Comparison of ENCODE assay signal across 8 cellular contexts in the genomic region with DNA sequence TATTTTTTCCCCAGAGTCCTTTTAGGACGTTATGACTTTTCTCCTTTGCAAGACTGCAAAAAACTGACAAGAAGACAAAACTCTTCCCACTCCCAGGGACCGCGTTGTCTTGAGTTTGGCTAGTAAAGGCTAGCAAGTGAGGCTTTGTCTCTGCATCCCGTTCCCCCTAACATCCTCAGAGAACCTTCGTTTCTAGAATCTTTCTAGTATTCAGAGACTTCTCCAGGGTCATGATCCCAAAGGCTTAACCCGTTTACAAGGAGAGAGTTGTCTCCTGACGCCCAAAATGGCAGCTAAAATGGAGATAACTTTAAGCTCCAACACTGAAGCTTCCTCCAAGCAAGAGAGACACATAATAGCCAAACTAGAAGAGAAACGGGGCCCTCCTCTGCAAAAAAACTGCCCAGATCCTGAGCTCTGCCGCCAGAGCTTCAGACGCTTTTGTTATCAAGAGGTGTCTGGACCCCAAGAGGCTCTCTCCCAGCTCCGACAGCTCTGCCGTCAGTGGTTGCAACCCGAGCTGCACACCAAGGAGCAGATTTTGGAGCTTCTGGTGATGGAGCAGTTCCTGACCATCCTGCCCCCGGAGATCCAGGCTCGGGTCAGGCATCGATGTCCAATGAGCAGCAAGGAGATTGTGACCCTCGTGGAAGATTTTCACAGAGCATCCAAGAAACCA. TPM values are rescaled to one million over a fixed set of nuclear protein-coding genes. Genes with fewer than 3 reads are reported as not detected.
DNase-seq lines count a peak whose midpoint lies in the region; ATAC-seq and TF ChIP-seq lines count a peak whose summit lies in the region.

No MANE protein-coding gene starts in this region.

- H3K4me1 ChIP-seq in adipocyte (ENCODE audit: control insufficient read depth, insufficient read depth, low read length) (peaks cover 11% of the 10 kb centered on the region), suprapubic skin (peaks cover 16% of the 10 kb centered on the region)

- peak overlapping the region; percentile 99 for H3K4me3 ChIP-seq in adipocyte (ENCODE audit: low read length)
- peak overlapping the region; percentile 95 for H3K4me3 ChIP-seq in kidney epithelial cell (ENCODE audit: low read depth, low read length)
- peak overlapping the region; percentile 95 for H3K4me3 ChIP-seq in suprapubic skin

- peaks cover 34% of the 10 kb centered on the region for H3K9me3 ChIP-seq in adipocyte (ENCODE audit: control insufficient read depth, low read length)
- H3K9me3 ChIP-seq in suprapubic skin: peaks cover 23% of the 10 kb centered on the region

- peak overlapping the region; percentile 87 for H3K27ac ChIP-seq in suprapubic skin

- TF ChIP-seq POLR2A in suprapubic skin (IDR thresholded peaks at IDR 0.05): no peak

- no peak for TF ChIP-seq EP300 in suprapubic skin (IDR thresholded peaks at IDR 0.05)

- no peak for TF ChIP-seq CTCF in kidney epithelial cell (IDR thresholded peaks at IDR 0.05; ENCODE audit: insufficient read depth, low read length, poor library complexity, severe bottlenecking)
- TF ChIP-seq CTCF in suprapubic skin (IDR thresholded peaks at IDR 0.05): no peak
- no peak for TF ChIP-seq CTCF in GM20000 (IDR thresholded peaks at IDR 0.05; ENCODE audit: extremely low read depth, missing control alignments)

- peak overlapping the region; percentile 96 for H3K9ac ChIP-seq in adipocyte (ENCODE audit: low read length)

- DNase-seq in DMS114 treated with DMSO at 0.1 percent for 48 hours (lab: John Stamatoyannopoulos, UW; ENCODE audit: unreplicated experiment) (peak; percentile 11), HuH-7 (ENCODE audit: low spot score) (peak; percentile 11), adipocyte (ENCODE audit: low read depth) (peak; percentile 31), kidney epithelial cell (ENCODE audit: low read depth) (no peak), suprapubic skin (ENCODE audit: low spot score in 2 of 2) (no peak), dedifferentiated amniotic fluid mesenchymal stem cell (ENCODE audit: extremely low spot score) (no peak), GM20000 (ENCODE audit: low spot score) (no peak)

- H3K27me3 ChIP-seq in adipocyte (replicated peaks; ENCODE audit: control insufficient read depth, insufficient read depth, low read length) (no peaks in the 10 kb centered on the region), kidney epithelial cell (ENCODE audit: control insufficient read depth, insufficient read depth, low read length) (no peaks in the 10 kb centered on the region), suprapubic skin (no peaks in the 10 kb centered on the region)

- no peak for ATAC-seq in GM19452 (IDR thresholded peaks at IDR 0.05; ENCODE audit: unreplicated experiment)

- H3K36me3 ChIP-seq in adipocyte (ENCODE audit: control insufficient read depth, insufficient read depth, low read length, severe bottlenecking) (peaks cover 49% of the 10 kb centered on the region), kidney epithelial cell (ENCODE audit: control insufficient read depth, insufficient read depth, low read length) (peaks cover 5% of the 10 kb centered on the region), suprapubic skin (peaks cover 44% of the 10 kb centered on the region)

- WGBS in suprapubic skin: 27% methylated on average over 12 of the region's 17 CpGs

RNA-seq across cellular contexts. Expression of gene ZNF174, which starts 0.8 kb away (rescaled TPM):
- total RNA-seq in kidney epithelial cell: 8.0 and 12.2 TPM in 2 replicates
- total RNA-seq in suprapubic skin: 10 to 100 TPM in 1 of 4 donors, 1 to 10 TPM in 3; 8.4 to 14.9 (median 9.7) TPM

RNA-seq across cellular contexts. Expression of gene ZSCAN32, which starts 1.1 kb away (rescaled TPM):
- total RNA-seq in kidney epithelial cell (8.1 and 12.0 TPM in 2 replicates), suprapubic skin (10 to 100 TPM in 3 of 4 donors, 1 to 10 TPM in 1; 9.7 to 20.9 (median 11.9) TPM)

RNA-seq across cellular contexts. Expression of gene ZNF597, which starts 41.4 kb away (rescaled TPM):
- total RNA-seq in kidney epithelial cell (1.7 and 2.9 TPM in 2 replicates), suprapubic skin (1 to 10 TPM; 1.5 to 4.3 (median 2.4) TPM)

RNA-seq across cellular contexts. Expression of gene NAA60, which starts 41.6 kb away (rescaled TPM):
- total RNA-seq in kidney epithelial cell (27.1 and 30.7 TPM in 2 replicates), suprapubic skin (10 to 100 TPM; 20.9 to 40.2 (median 26.4) TPM)

RNA-seq across cellular contexts. Expression of gene OR2C1, which starts 46.2 kb away (rescaled TPM):
- 0.08 TPM in 1 of 2 replicates, not detected in the other for total RNA-seq in kidney epithelial cell
- total RNA-seq in suprapubic skin: under 1 TPM in 1 of 4 donors, not detected in 3; 0.34 TPM

Comparison
In these comparisons a context has a peak if more than half of its experiments do, and no peak if none do; other contexts are left out.
1. DNase-seq: peak in DMS114 treated with DMSO at 0.1 percent for 48 hours (single experiment), HuH-7 (single experiment) and adipocyte (single experiment); none in kidney epithelial cell (single experiment), suprapubic skin (0 of 2), dedifferentiated amniotic fluid mesenchymal stem cell (single experiment) and GM20000 (single experiment).
2. Peak in every context shown above with its lines, with median percentiles within 50 percentile points of each other: H3K4me3 ChIP-seq.